Comparison of ENCODE assay signal across 26 cellular contexts in the genomic region with DNA sequence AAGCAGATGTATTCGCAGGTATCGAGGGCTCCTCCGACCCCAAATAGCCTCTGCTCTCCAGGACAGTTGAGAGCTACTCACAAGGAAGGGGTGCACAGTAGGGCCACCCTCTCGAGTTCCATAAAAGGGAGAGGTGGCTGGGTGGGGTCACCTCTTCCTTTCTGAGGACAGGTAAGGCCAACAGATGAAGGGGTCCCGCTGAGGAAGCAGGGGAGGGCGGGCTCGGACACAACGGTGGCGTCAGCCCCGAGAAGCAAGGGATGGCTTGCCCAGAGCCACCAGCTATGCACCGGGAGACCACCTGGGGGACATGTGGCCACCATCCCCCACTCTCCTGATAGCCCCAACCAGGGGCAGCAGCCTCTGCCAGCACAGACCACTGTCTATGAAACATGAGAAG. TPM values are rescaled to one million over a fixed set of nuclear protein-coding genes. Genes with fewer than 3 reads are reported as not detected.
DNase-seq lines count a peak whose midpoint lies in the region; ATAC-seq and TF ChIP-seq lines count a peak whose summit lies in the region.
"Had no signal": no experiment of that assay in that cellular context is flagged by ENCODE, and none has a peak within 500 bp of the region (broad histone marks: within the 10 kb centered on the region; RNA-seq: fewer than 3 reads in every experiment).

No MANE protein-coding gene starts in this region.

- peak overlapping the region; percentile 99 for H3K27ac Mint-ChIP-seq in T-helper 17 cell
- no peak overlapping the region for H3K27ac Mint-ChIP-seq in activated T-cell treated with anti-CD3 and anti-CD28 coated beads, Interleukin-2, amount 50 U/mL, for 24 hours

- TF ChIP-seq POLR2A in upper lobe of left lung (IDR thresholded peaks at IDR 0.05) (no peak), uterus (IDR thresholded peaks at IDR 0.05) (no peak)

- no peak for TF ChIP-seq EP300 in upper lobe of left lung (IDR thresholded peaks at IDR 0.05)

- H3K9me3 Mint-ChIP-seq in activated T-cell treated with anti-CD3 and anti-CD28 coated beads, Interleukin-2, amount 50 U/mL, for 24 hours, result no peaks in the 10 kb centered on the region
- H3K9me3 Mint-ChIP-seq: CD4-positive, CD25-positive, alpha-beta regulatory T cell had no signal

- H3K4me1 ChIP-seq in left ventricle myocardium inferior, result peaks cover 48% of the 10 kb centered on the region
- H3K4me1 ChIP-seq in right cardiac atrium (ENCODE audit: control insufficient read depth, insufficient read depth, low read length), result peaks cover 2% of the 10 kb centered on the region
- H3K4me1 ChIP-seq in lower lobe of right lung, result peaks cover 22% of the 10 kb centered on the region
- peaks cover 4 to 21% (median 16%) of the 10 kb centered on the region in 4 donors for H3K4me1 ChIP-seq in upper lobe of left lung
- H3K4me1 ChIP-seq in uterus, result no peaks in the 10 kb centered on the region
- H3K4me1 ChIP-seq: BE2C had no signal

- H3K9me3 ChIP-seq in left ventricle myocardium inferior (replicated peaks), result no peaks in the 10 kb centered on the region
- H3K9me3 ChIP-seq in right cardiac atrium (ENCODE audit: control insufficient read depth, low read length), result no peaks in the 10 kb centered on the region
- no peaks in the 10 kb centered on the region for H3K9me3 ChIP-seq in T-helper 17 cell (ENCODE audit: control insufficient read depth, low read length, poor library complexity, severe bottlenecking)
- no peaks in the 10 kb centered on the region for H3K9me3 ChIP-seq in lower lobe of right lung
- no peaks in the 10 kb centered on the region for H3K9me3 ChIP-seq in upper lobe of left lung
- no peaks in the 10 kb centered on the region for H3K9me3 ChIP-seq in uterus
- H3K9me3 ChIP-seq: BE2C, SJSA1 had no signal

- no peaks in the 10 kb centered on the region for H3K27me3 Mint-ChIP-seq in T-helper 17 cell
- no peaks in the 10 kb centered on the region for H3K27me3 Mint-ChIP-seq in activated T-cell treated with anti-CD3 and anti-CD28 coated beads, Interleukin-2, amount 50 U/mL, for 24 hours
- H3K27me3 Mint-ChIP-seq: CD4-positive, CD25-positive, alpha-beta regulatory T cell had no signal

- intact Hi-C loops in left ventricle myocardium inferior (cut with micrococcal nuclease) (no loop called here), right cardiac atrium (cut with DNase I) (loop anchor here in 3 of 4 donors (5.0 kb wide), 2 partner anchors 300 to 305 kb away; no protein-coding TSS in a partner anchor), lower lobe of right lung (cut with DNase I) (no loop called here), uterus (cut with DNase I; ENCODE audit: low total_unique reads) (no loop called here)

- 88% methylated on average over 11 of the region's 11 CpGs for WGBS in right cardiac atrium
- WGBS in upper lobe of left lung, 2 donors, result 73 to 83% methylated on average over 9 to 11 of the region's 11 CpGs

- no peak for DNase-seq in left ventricle myocardium inferior
- no peak for DNase-seq in right cardiac atrium
- DNase-seq in T-helper 17 cell, result no peak
- DNase-seq in lower lobe of right lung, result peak; percentile 40
- DNase-seq in upper lobe of left lung, result no peak
- DNase-seq in activated T-cell treated with anti-CD3 and anti-CD28 coated beads, Interleukin-2, amount 50 U/mL, for 24 hours, result no peak
- no peak for DNase-seq in activated T-cell treated with anti-CD3 and anti-CD28 coated beads, Interleukin-2, amount 50 U/mL, for 1 hour
- no peak for DNase-seq in uterus
- DNase-seq: 8988T; ACHN; BE2C; CD4-positive, CD25-positive, alpha-beta regulatory T cell; HCEC 1CT; Karpas-422; MV-4-11; NCI-H1105; NCI-H146; NCI-H1930; NCI-H2107; NCI-H446; NCI-H524 treated with DMSO at 0.1 percent for 48 hours; NCI-H774; Right ventricle myocardium superior had no signal

- H3K4me3 Mint-ChIP-seq in T-helper 17 cell, result peak overlapping the region; percentile 47
- no peak overlapping the region for H3K4me3 Mint-ChIP-seq in activated T-cell treated with anti-CD3 and anti-CD28 coated beads, Interleukin-2, amount 50 U/mL, for 24 hours
- H3K4me3 Mint-ChIP-seq: CD4-positive, CD25-positive, alpha-beta regulatory T cell had no signal

- H3K36me3 ChIP-seq in left ventricle myocardium inferior (peaks cover 65% of the 10 kb centered on the region), lower lobe of right lung (peaks cover 86% of the 10 kb centered on the region), upper lobe of left lung (peaks cover 4 to 87% (median 47%) of the 10 kb centered on the region in 4 donors), uterus (no peaks in the 10 kb centered on the region)

- H3K27me3 ChIP-seq in left ventricle myocardium inferior (ENCODE audit: low read depth) (no peaks in the 10 kb centered on the region), right cardiac atrium (ENCODE audit: control insufficient read depth, insufficient read depth) (no peaks in the 10 kb centered on the region), lower lobe of right lung (ENCODE audit: low read depth) (no peaks in the 10 kb centered on the region), upper lobe of left lung (no peaks in the 10 kb centered on the region), uterus (no peaks in the 10 kb centered on the region)
- H3K27me3 ChIP-seq: BE2C, SJSA1 had no signal

- peaks cover 60% of the 10 kb centered on the region for H3K4me1 Mint-ChIP-seq in T-helper 17 cell
- H3K4me1 Mint-ChIP-seq in activated T-cell treated with anti-CD3 and anti-CD28 coated beads, Interleukin-2, amount 50 U/mL, for 24 hours (ENCODE audit: low read depth), result peaks cover 65% of the 10 kb centered on the region

- ATAC-seq in right cardiac atrium (no peak), T-helper 17 cell (no peak), lower lobe of right lung (no peak), upper lobe of left lung (ENCODE audit: low FRiP score in 2 of 2) (no peak)
- ATAC-seq: GM12878 had no signal

- TF ChIP-seq CTCF in left ventricle myocardium inferior (IDR thresholded peaks at IDR 0.05; ENCODE audit: borderline replicate concordance) (no peak), lower lobe of right lung (IDR thresholded peaks at IDR 0.05) (no peak), upper lobe of left lung (IDR thresholded peaks at IDR 0.05) (no peak), uterus (IDR thresholded peaks at IDR 0.05) (no peak)

- H3K36me3 Mint-ChIP-seq in T-helper 17 cell (ENCODE audit: low read depth), result peaks cover 29% of the 10 kb centered on the region
- H3K36me3 Mint-ChIP-seq in activated T-cell treated with anti-CD3 and anti-CD28 coated beads, Interleukin-2, amount 50 U/mL, for 24 hours (ENCODE audit: low read depth), result peaks cover 96% of the 10 kb centered on the region

- H3K27ac ChIP-seq in left ventricle myocardium inferior (replicated peaks) (peak overlapping the region; percentile 84), right cardiac atrium (ENCODE audit: low read length) (no peak overlapping the region), lower lobe of right lung (peak overlapping the region; percentile 64), upper lobe of left lung (peak overlapping the region; percentile 35 to 62 (median 46)), uterus (no peak overlapping the region)
- H3K27ac ChIP-seq: HL-60, SJSA1 had no signal

- no peak overlapping the region for H3K4me3 ChIP-seq in left ventricle myocardium inferior
- H3K4me3 ChIP-seq in right cardiac atrium (ENCODE audit: low read length), result no peak overlapping the region
- H3K4me3 ChIP-seq in lower lobe of right lung, result no peak overlapping the region
- H3K4me3 ChIP-seq in upper lobe of left lung, result no peak overlapping the region
- H3K4me3 ChIP-seq in uterus, result no peak overlapping the region
- H3K4me3 ChIP-seq: GM12878, SJSA1 had no signal

RNA-seq across cellular contexts. Expression of a gene that starts 15.1 kb away (rescaled TPM):
- total RNA-seq in left ventricle myocardium inferior (28.9 TPM), right cardiac atrium (10 to 100 TPM; 31.2 to 39.1 (median 36.7) TPM), T-helper 17 cell (100 to 1,000 TPM; 462 to 497 TPM), lower lobe of right lung (110 TPM), upper lobe of left lung (100 to 1,000 TPM; 113 to 295 (median 121) TPM), uterus (10 to 100 TPM in 3 of 4 donors, 1 to 10 TPM in 1; 6.2 to 56.1 (median 44.3) TPM)
- polyA plus RNA-seq in right cardiac atrium, result 22.5 TPM

RNA-seq across cellular contexts. Expression of a gene that starts 43.4 kb away (rescaled TPM):
- 19.4 TPM for total RNA-seq in left ventricle myocardium inferior
- 10 to 100 TPM; 25.1 to 42.9 (median 29.0) TPM for total RNA-seq in right cardiac atrium
- polyA plus RNA-seq in right cardiac atrium, result 16.2 TPM
- 100 to 1,000 TPM; 418 to 474 TPM for total RNA-seq in T-helper 17 cell
- 58.6 TPM for total RNA-seq in lower lobe of right lung
- 10 to 100 TPM; 31.1 to 76.5 (median 55.4) TPM for total RNA-seq in upper lobe of left lung
- 100 to 1,000 TPM in 1 of 4 donors, 10 to 100 TPM in 2, 1 to 10 TPM in 1; 6.5 to 102 (median 31.9) TPM for total RNA-seq in uterus

Comparison
In these comparisons a context has a peak if more than half of its experiments do, and no peak if none do; other contexts are left out.
1. H3K27ac ChIP-seq: peak in left ventricle myocardium inferior (single experiment), lower lobe of right lung (single experiment) and upper lobe of left lung (4 of 4); none in right cardiac atrium (single experiment) and uterus (0 of 2).
2. intact Hi-C loops: an anchor here in right cardiac atrium (5.0 kb wide); none called in left ventricle myocardium inferior, lower lobe of right lung and uterus.